Comparison of ENCODE assay signal across 1 cellular context in the genomic region with DNA sequence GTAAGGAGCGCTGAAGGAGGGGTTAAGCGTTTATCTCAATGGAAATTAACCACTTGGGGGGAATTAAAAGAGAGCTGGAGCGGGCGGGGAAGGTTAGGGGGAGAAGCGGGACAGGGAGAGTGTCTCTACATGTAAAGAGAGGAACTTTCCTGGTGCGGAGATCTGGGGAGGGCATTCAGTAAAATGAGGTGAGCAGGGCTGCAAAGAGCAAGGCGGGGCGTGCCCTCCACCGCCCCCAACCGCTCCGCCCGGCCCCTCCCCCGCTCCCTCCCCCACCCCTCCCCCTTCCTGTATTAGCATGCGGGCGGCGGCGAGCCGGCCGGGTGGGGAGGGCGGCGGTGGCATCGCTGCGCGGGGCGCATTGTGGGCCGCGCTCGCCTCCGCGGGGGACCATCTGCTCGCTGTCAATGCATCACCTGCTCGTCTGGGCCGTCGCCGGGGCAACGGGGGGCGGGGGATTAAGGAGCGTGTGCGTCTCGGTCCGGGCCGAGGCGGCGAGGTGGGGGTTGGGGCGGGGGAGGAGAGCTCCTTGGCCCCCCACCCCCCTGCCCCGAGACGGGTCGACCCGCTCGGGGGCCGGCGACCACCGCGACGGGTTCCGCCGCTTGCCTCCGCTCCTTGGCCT.
TF ChIP-seq lines count a peak whose summit lies in the region.

No MANE protein-coding gene starts in this region.

TF ChIP-seq in K562, 482 proteins besides CTCF, POLR2A, EP300 and RAD21 (continued from another document):
- no peak for TF ChIP-seq ZNF395 (CRISPR knock-in tag; IDR thresholded peaks at IDR 0.05)
- TF ChIP-seq CTBP1 (IDR thresholded peaks at IDR 0.05; ENCODE audit: borderline replicate concordance) = no peak
- TF ChIP-seq BRCA1 (IDR thresholded peaks at IDR 0.05) = no peak
- TF ChIP-seq BRCA1 (CRISPR knock-in tag; IDR thresholded peaks at IDR 0.05) = no peak
- no peak for TF ChIP-seq TRIM28 (IDR thresholded peaks at IDR 0.05)
- no peak for TF ChIP-seq ATF2 (CRISPR knock-in tag; IDR thresholded peaks at IDR 0.05)
- TF ChIP-seq PTTG1 (tag; IDR thresholded peaks at IDR 0.05; ENCODE audit: low read depth) = no peak
- TF ChIP-seq GABPB2 (CRISPR knock-in tag; conservative IDR thresholded peaks at IDR 0.05) = no peak
- no peak for TF ChIP-seq USF1 (CRISPR knock-in tag; IDR thresholded peaks at IDR 0.05)
- no peak for TF ChIP-seq ZNF124 (CRISPR knock-in tag; IDR thresholded peaks at IDR 0.05)
- no peak for TF ChIP-seq NCOA2 (IDR thresholded peaks at IDR 0.05; ENCODE audit: partially characterized antibody in 2 of 2)
